Comparison of ENCODE assay signal across 19 cellular contexts in the genomic region with DNA sequence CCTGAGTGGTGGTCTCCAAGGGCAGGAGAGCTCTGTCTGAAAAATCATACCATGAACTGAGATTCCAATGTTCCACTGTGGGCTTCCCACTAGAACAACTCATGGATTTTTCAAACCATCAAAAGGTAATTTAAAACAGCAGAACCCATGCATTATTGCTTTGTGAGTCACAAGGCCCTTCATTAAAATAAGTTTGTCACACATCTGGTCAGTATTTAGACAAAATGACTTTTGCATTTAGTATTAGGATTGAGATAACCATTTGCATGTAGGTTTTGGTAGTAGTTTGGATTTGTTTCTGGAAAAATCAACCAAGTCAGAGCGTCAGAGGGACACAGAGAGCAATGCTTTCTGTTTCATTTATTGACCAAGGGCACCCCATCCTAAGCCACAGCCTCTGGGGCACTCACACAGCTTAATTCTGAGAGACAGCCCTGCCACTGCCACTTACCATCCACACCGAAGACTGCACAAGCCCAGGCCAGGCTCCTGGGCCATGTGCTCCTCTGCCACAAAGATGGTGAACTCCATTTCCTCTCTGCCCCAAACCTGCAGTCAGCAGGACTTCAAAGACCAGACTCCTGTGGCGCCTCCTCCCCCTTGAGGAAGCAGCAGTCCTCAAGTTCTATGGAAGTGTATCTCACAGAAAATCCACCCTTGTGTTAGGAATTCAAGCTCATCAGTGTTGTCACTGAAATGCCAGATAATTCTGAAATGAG.
DNase-seq lines count a peak whose midpoint lies in the region; ATAC-seq and TF ChIP-seq lines count a peak whose summit lies in the region.
"Had no signal": no experiment of that assay in that cellular context is flagged by ENCODE, and none has a peak within 500 bp of the region (broad histone marks: within the 10 kb centered on the region; RNA-seq: fewer than 3 reads in every experiment).

No MANE protein-coding gene starts in this region.

- H3K9me3 ChIP-seq in endodermal cell (ENCODE audit: control insufficient read depth, low read length), result no peaks in the 10 kb centered on the region
- H3K9me3 ChIP-seq: heart right ventricle, mucosa of descending colon, right lobe of liver, testis had no signal

- TF ChIP-seq POLR2A in NB4 (IDR thresholded peaks at IDR 0.05; ENCODE audit: extremely low read depth, insufficient read length), result no peak

- no peaks in the 10 kb centered on the region for H3K36me3 ChIP-seq in endodermal cell (ENCODE audit: control insufficient read depth, insufficient read depth, low read length)
- H3K36me3 ChIP-seq: heart right ventricle, right lobe of liver had no signal

- no peak overlapping the region for H3K27ac ChIP-seq in endodermal cell (ENCODE audit: low read depth, low read length)
- peak overlapping the region in 15 of 21 experiments; percentile 17 to 80 (median 58) for H3K27ac ChIP-seq in skin epidermis
- H3K27ac ChIP-seq: heart right ventricle, right lobe of liver, testis had no signal

- WGBS in endodermal cell (ENCODE audit: insufficient coverage in 1 of 2, insufficient read length in 1 of 2), 2 experiments, result 88 to 89% methylated on average over 1 to 3 of the region's 3 CpGs

- peaks cover 27% of the 10 kb centered on the region for H3K4me1 Mint-ChIP-seq in endodermal cell
- H3K4me1 Mint-ChIP-seq in WTC11, result peaks cover 7% of the 10 kb centered on the region
- peaks cover 18% of the 10 kb centered on the region for H3K4me1 Mint-ChIP-seq in Calu3 (ENCODE audit: low read depth, unreplicated experiment)
- H3K4me1 Mint-ChIP-seq: CD8-positive, alpha-beta memory T cell had no signal

- H3K4me3 Mint-ChIP-seq in endodermal cell, result no peak overlapping the region
- H3K4me3 Mint-ChIP-seq in WTC11, result no peak overlapping the region
- no peak overlapping the region for H3K4me3 Mint-ChIP-seq in Calu3 (ENCODE audit: low read depth, unreplicated experiment)
- H3K4me3 Mint-ChIP-seq: activated T-cell treated with anti-CD3 and anti-CD28 coated beads, Interleukin-2, amount 50 U/mL, for 4 hours; CD8-positive, alpha-beta memory T cell had no signal

- no peak for ATAC-seq in WTC11
- ATAC-seq: activated T-cell treated with anti-CD3 and anti-CD28 coated beads, Interleukin-2, amount 50 U/mL, for 4 hours; HCT116; heart right ventricle; mucosa of descending colon; right lobe of liver had no signal

- H3K36me3 Mint-ChIP-seq in endodermal cell (ENCODE audit: low read depth), result no peaks in the 10 kb centered on the region
- H3K36me3 Mint-ChIP-seq in WTC11, result no peaks in the 10 kb centered on the region
- H3K36me3 Mint-ChIP-seq in Calu3 (ENCODE audit: insufficient read depth, unreplicated experiment), result no peaks in the 10 kb centered on the region

- intact Hi-C loops in Calu3 (cut with micrococcal nuclease; ENCODE audit: unreplicated experiment), result no loop called here

- no peak overlapping the region for H3K9ac ChIP-seq in endodermal cell (ENCODE audit: extremely low read depth, low read length, poor library complexity, severe bottlenecking)

- POLR2A ChIA-PET in WTC11 (lab: Charles Lee), result no interaction called here

- H3K27me3 ChIP-seq in endodermal cell (ENCODE audit: control insufficient read depth, insufficient read depth, low read length, poor library complexity, severe bottlenecking), result no peaks in the 10 kb centered on the region
- H3K27me3 ChIP-seq: heart right ventricle, right lobe of liver, testis had no signal

- H3K4me3 ChIP-seq in NB4 (ENCODE audit: low read depth, low read length) (no peak overlapping the region), endodermal cell (ENCODE audit: low read length) (no peak overlapping the region), skin epidermis (no peak overlapping the region)
- H3K4me3 ChIP-seq: heart right ventricle, mucosa of descending colon, right lobe of liver, testis had no signal

- H3K4me1 ChIP-seq in endodermal cell (ENCODE audit: control insufficient read depth, insufficient read depth, low read length), result peaks cover 7% of the 10 kb centered on the region
- H3K4me1 ChIP-seq: heart right ventricle, right lobe of liver, testis had no signal

- H3K27ac Mint-ChIP-seq in endodermal cell (no peak overlapping the region), WTC11 (no peak overlapping the region), Calu3 (ENCODE audit: unreplicated experiment) (no peak overlapping the region)

- TF ChIP-seq CTCF in NB4 (IDR thresholded peaks at IDR 0.05; ENCODE audit: low read depth, low read length) (no peak), endodermal cell (conservative IDR thresholded peaks at IDR 0.05) (peak; percentile 54), WTC11 (IDR thresholded peaks at IDR 0.05) (no peak), Calu3 (IDR thresholded peaks at IDR 0.05; ENCODE audit: unreplicated experiment) (no peak)

- peak; percentile 70 for DNase-seq in ELR (ENCODE audit: low read depth)
- peak; percentile 6 for DNase-seq in NB4 (ENCODE audit: low read depth)
- peak; percentile 65 for DNase-seq in endodermal cell
- DNase-seq in DMS 273 (lab: John Stamatoyannopoulos, UW; ENCODE audit: unreplicated experiment), result no peak
- DNase-seq in WTC11 (ENCODE audit: low spot score), result no peak
- DNase-seq in Calu3, result no peak
- DNase-seq: activated T-cell treated with anti-CD3 and anti-CD28 coated beads, Interleukin-2, amount 50 U/mL, for 4 hours; CD8-positive, alpha-beta memory T cell; cerebellar nuclear complex; heart right ventricle; mucosa of descending colon; NCI-H1092; right lobe of liver; SIG-M5; stimulated activated CD4-positive, alpha-beta T cell treated with anti-CD3 and anti-CD28 coated beads, Interleukin-4, amount 100 ng/mL, for 1 hour; stimulated activated CD8-positive, alpha-beta memory T cell treated with anti-CD3 and anti-CD28 coated beads, Interleukin-4, amount 100 ng/mL, for 48 hours; testis had no signal

- H3K27me3 Mint-ChIP-seq in endodermal cell (ENCODE audit: insufficient read depth) (no peaks in the 10 kb centered on the region), WTC11 (ENCODE audit: low read depth) (no peaks in the 10 kb centered on the region), Calu3 (ENCODE audit: unreplicated experiment) (no peaks in the 10 kb centered on the region)

- CTCF ChIA-PET in WTC11 (lab: Charles Lee), result interaction anchor here (0.9 to 1.3 kb wide), 3 partner anchors 12 to 581 kb away, joined by 3 to 4 read pairs (median 3); no protein-coding TSS in a partner anchor
- CTCF ChIA-PET in Calu3 (lab: Charles Lee), result interaction anchor here (0.6 kb wide), 1 partner anchor 457 kb away, joined by 5 read pairs; no protein-coding TSS in a partner anchor

- H3K9me3 Mint-ChIP-seq in endodermal cell, result no peaks in the 10 kb centered on the region
- H3K9me3 Mint-ChIP-seq in WTC11, result no peaks in the 10 kb centered on the region; the same call in 1 of the 2 replicates
- H3K9me3 Mint-ChIP-seq in Calu3 (ENCODE audit: low read depth, unreplicated experiment), result no peaks in the 10 kb centered on the region
- H3K9me3 Mint-ChIP-seq: activated T-cell treated with anti-CD3 and anti-CD28 coated beads, Interleukin-2, amount 50 U/mL, for 4 hours; CD8-positive, alpha-beta memory T cell had no signal

- no TSS peak for BruUV-seq in Calu3 (replicated peaks; lab: Mats Ljungman, UMichigan)

TF ChIP-seq in WTC11, 78 proteins besides CTCF, POLR2A, EP300 and RAD21 (continues in another document):
- no peak for TF ChIP-seq ZNF396 (CRISPR knock-in tag; IDR thresholded peaks at IDR 0.05; ENCODE audit: borderline replicate concordance)
- no peak for TF ChIP-seq FOXK1 (CRISPR knock-in tag; IDR thresholded peaks at IDR 0.05)
- TF ChIP-seq MLX (CRISPR knock-in tag; IDR thresholded peaks at IDR 0.05), result no peak
- TF ChIP-seq NFE2L1 (CRISPR knock-in tag; IDR thresholded peaks at IDR 0.05), result no peak
- TF ChIP-seq EMX1 (CRISPR knock-in tag; IDR thresholded peaks at IDR 0.05), result no peak
- TF ChIP-seq ZNF512 (CRISPR knock-in tag; IDR thresholded peaks at IDR 0.05; ENCODE audit: borderline replicate concordance), result no peak
- TF ChIP-seq ZNF671 (CRISPR knock-in tag; IDR thresholded peaks at IDR 0.05), result no peak

Comparison
In these comparisons a context has a peak if more than half of its experiments do, and no peak if none do; other contexts are left out.
1. DNase-seq: peak in ELR (single experiment), NB4 (single experiment) and endodermal cell (single experiment); none in DMS 273 (single experiment), WTC11 (single experiment) and Calu3 (single experiment).